ENCODE assay signal across 17 cellular contexts in genomic region chr5:91898865-91899264, GRCh38.
DNase-seq lines count a peak whose midpoint lies in the region.
"Had no signal": no experiment of that assay in that cellular context is flagged by ENCODE, and none has a peak within 500 bp of the region (broad histone marks: within the 10 kb centered on the region; RNA-seq: fewer than 3 reads in every experiment).

No MANE protein-coding gene starts in this region.

- peaks cover 1% of the 10 kb centered on the region for H3K9me3 Mint-ChIP-seq in activated CD4-positive, alpha-beta T cell treated with anti-CD3 and anti-CD28 coated beads, Interleukin-2, amount 10 ng/mL, durations not matched to agents 7 days and 5 days

- H3K27ac Mint-ChIP-seq in activated CD4-positive, alpha-beta T cell treated with anti-CD3 and anti-CD28 coated beads, Interleukin-2, amount 10 ng/mL, durations not matched to agents 7 days and 5 days = no peak overlapping the region
- H3K27ac Mint-ChIP-seq: CD14-positive monocyte, IgD-negative memory B cell had no signal

- CTCF ChIA-PET in activated CD4-positive, alpha-beta T cell treated with anti-CD3 and anti-CD28 coated beads, Interleukin-2, amount 10 ng/mL, durations not matched to agents 7 days and 5 days (lab: Charles Lee) = no interaction called here

- H3K4me1 Mint-ChIP-seq in activated CD4-positive, alpha-beta T cell treated with anti-CD3 and anti-CD28 coated beads, Interleukin-2, amount 10 ng/mL, durations not matched to agents 7 days and 5 days = no peaks in the 10 kb centered on the region
- H3K4me1 Mint-ChIP-seq: CD14-positive monocyte, IgD-negative memory B cell had no signal

- H3K4me3 Mint-ChIP-seq in activated CD4-positive, alpha-beta T cell treated with anti-CD3 and anti-CD28 coated beads, Interleukin-2, amount 10 ng/mL, durations not matched to agents 7 days and 5 days = no peak overlapping the region
- H3K4me3 Mint-ChIP-seq: CD14-positive monocyte, IgD-negative memory B cell had no signal

- no peaks in the 10 kb centered on the region for H3K36me3 Mint-ChIP-seq in activated CD4-positive, alpha-beta T cell treated with anti-CD3 and anti-CD28 coated beads, Interleukin-2, amount 10 ng/mL, durations not matched to agents 7 days and 5 days (ENCODE audit: low read depth)
- H3K36me3 Mint-ChIP-seq: CD14-positive monocyte, IgD-negative memory B cell had no signal

- POLR2A ChIA-PET in activated CD4-positive, alpha-beta T cell treated with anti-CD3 and anti-CD28 coated beads, Interleukin-2, amount 10 ng/mL, durations not matched to agents 7 days and 5 days (lab: Charles Lee) = no interaction called here

- DNase-seq in NCI-H82 (lab: John Stamatoyannopoulos, UW) (peak; percentile 64), NCI-H82 treated with DMSO at 0.1 percent for 48 hours (lab: John Stamatoyannopoulos, UW; ENCODE audit: unreplicated experiment) (no peak), NCI-H2171 (lab: John Stamatoyannopoulos, UW) (peak; percentile 65), SK-N-DZ (ENCODE audit: low spot score) (peak; percentile 30), retina (peak; percentile 14), SHP77 treated with DMSO at 0.1 percent for 48 hours (lab: John Stamatoyannopoulos, UW) (no peak), anterior cingulate cortex (lab: John Stamatoyannopoulos, UW) (no peak)
- no peak for DNase-seq in activated CD4-positive, alpha-beta T cell treated with anti-CD3 and anti-CD28 coated beads, Interleukin-2, amount 10 ng/mL, durations not matched to agents 7 days and 5 days
- DNase-seq: DMS79 treated with DMSO at 0.1 percent for 48 hours, GOT3, NCI-H187 treated with DMSO at 0.1 percent for 48 hours, NCI-H2107, NCI-H2227 treated with DMSO at 0.1 percent for 48 hours, NCI-H526, OCI-M1 had no signal

- no peaks in the 10 kb centered on the region for H3K27me3 Mint-ChIP-seq in activated CD4-positive, alpha-beta T cell treated with anti-CD3 and anti-CD28 coated beads, Interleukin-2, amount 10 ng/mL, durations not matched to agents 7 days and 5 days
- H3K27me3 Mint-ChIP-seq: IgD-negative memory B cell had no signal

Comparison
In these comparisons a context has a peak if more than half of its experiments do, and no peak if none do; other contexts are left out.
1. DNase-seq: peak in NCI-H82 (single experiment), NCI-H2171 (single experiment), SK-N-DZ (single experiment) and retina (single experiment); none in NCI-H82 treated with DMSO at 0.1 percent for 48 hours (single experiment), activated CD4-positive, alpha-beta T cell treated with anti-CD3 and anti-CD28 coated beads, Interleukin-2, amount 10 ng/mL, durations not matched to agents 7 days and 5 days (single experiment), SHP77 treated with DMSO at 0.1 percent for 48 hours (single experiment) and anterior cingulate cortex (0 of 58).